ENCODE assay signal across 21 cellular contexts in the genomic region with DNA sequence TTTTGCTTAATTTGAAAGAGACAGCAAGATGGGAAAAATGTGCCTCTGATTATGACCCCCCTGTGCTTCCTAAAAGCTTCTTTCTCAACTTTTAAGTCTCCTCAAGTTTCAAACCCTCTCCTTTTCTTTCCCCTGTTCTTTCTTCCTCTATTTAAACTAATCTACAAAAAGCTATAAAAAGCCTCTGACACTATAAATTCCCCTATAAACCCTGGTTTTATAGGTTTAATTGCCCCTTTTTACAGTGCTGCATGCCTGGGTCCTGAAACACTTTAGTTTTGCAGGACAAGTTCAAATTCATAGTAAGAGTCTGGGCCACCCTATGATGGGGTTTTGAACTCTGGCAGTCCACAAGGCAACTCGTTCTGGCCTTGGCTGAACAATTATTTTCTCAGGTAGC.
"Had no signal": no experiment of that assay in that cellular context is flagged by ENCODE, and none has a peak within 500 bp of the region (broad histone marks: within the 10 kb centered on the region; RNA-seq: fewer than 3 reads in every experiment).

No MANE protein-coding gene starts in this region.

- DNase-seq: effector memory CD8-positive, alpha-beta T cell; esophagus squamous epithelium; foreskin fibroblast; head of caudate nucleus; hippocampal formation; kidney glomerular epithelial cell; mammary epithelial cell; natural killer cell; nucleus accumbens; ovary; sigmoid colon; stimulated activated CD4-positive, alpha-beta T cell treated with anti-CD3 and anti-CD28 coated beads, Interleukin-12 subunit alpha, Interleukin-12 subunit beta, amount 100 ng/mL, for 4 hours; stimulated activated naive CD4-positive, alpha-beta T cell; stomach; substantia nigra had no signal

- H3K27ac ChIP-seq: esophagus squamous epithelium, neural progenitor cell, ovary, right atrium auricular region, sigmoid colon, skin epidermis, stomach, thoracic aorta, transverse colon had no signal

- H2AFZ ChIP-seq: neural progenitor cell had no signal

- H3K9me3 ChIP-seq: esophagus squamous epithelium, ovary, right atrium auricular region, sigmoid colon, stomach, thoracic aorta, transverse colon had no signal

- H3K4me3 ChIP-seq: esophagus squamous epithelium, neural progenitor cell, ovary, right atrium auricular region, sigmoid colon, skin epidermis, stomach, thoracic aorta, transverse colon had no signal

- H3K36me3 ChIP-seq: esophagus squamous epithelium, neural progenitor cell, ovary, right atrium auricular region, sigmoid colon, stomach, thoracic aorta, transverse colon had no signal

- H3K9ac ChIP-seq: neural progenitor cell had no signal

- H3K4me1 ChIP-seq: esophagus squamous epithelium, right atrium auricular region, sigmoid colon, stomach had no signal

- ATAC-seq: effector memory CD8-positive, alpha-beta T cell; left lobe of liver; natural killer cell had no signal

- H3K4me2 ChIP-seq: neural progenitor cell had no signal

- H3K27me3 ChIP-seq: esophagus squamous epithelium, neural progenitor cell, ovary, right atrium auricular region, sigmoid colon, stomach, transverse colon had no signal
